Comparison of ENCODE assay signal across 15 cellular contexts in genomic region chrX:45715787-45716186, GRCh38.
DNase-seq lines count a peak whose midpoint lies in the region; ATAC-seq and TF ChIP-seq lines count a peak whose summit lies in the region.
"Had no signal": no experiment of that assay in that cellular context is flagged by ENCODE, and none has a peak within 500 bp of the region (broad histone marks: within the 10 kb centered on the region; RNA-seq: fewer than 3 reads in every experiment).

No MANE protein-coding gene starts in this region.

- peaks cover 34% of the 10 kb centered on the region for H3F3A ChIP-seq in PC-3 (ENCODE audit: low read length, unreplicated experiment)

- H3K36me3 Mint-ChIP-seq in activated T-cell treated with anti-CD3 and anti-CD28 coated beads, Interleukin-2, amount 50 U/mL, for 24 hours (ENCODE audit: low read depth): no peaks in the 10 kb centered on the region
- H3K36me3 Mint-ChIP-seq: WTC11 had no signal

- DNase-seq in activated T-cell treated with anti-CD3 and anti-CD28 coated beads, Interleukin-2, amount 50 U/mL, for 24 hours: no peak
- no peak for DNase-seq in activated T-cell treated with anti-CD3 and anti-CD28 coated beads for 4 hours
- peak; percentile 72 for DNase-seq in PC-3
- peak; percentile 28 for DNase-seq in choroid plexus epithelial cell (ENCODE audit: low read depth)
- DNase-seq in stimulated activated naive CD8-positive, alpha-beta T cell treated with anti-CD3 and anti-CD28 coated beads, Interleukin-15, amount 100 ng/mL, for 72 hours: no peak
- DNase-seq in NCI-H345 treated with DMSO at 0.1 percent for 48 hours (lab: John Stamatoyannopoulos, UW; ENCODE audit: unreplicated experiment): no peak
- no peak for DNase-seq in cerebellar nuclear complex (lab: John Stamatoyannopoulos, UW)
- DNase-seq: aorta; H7; NCI-H1417 treated with DMSO at 0.1 percent for 48 hours; stimulated activated CD4-positive, alpha-beta T cell treated with anti-CD3 and anti-CD28 coated beads, Interleukin-4, amount 100 ng/mL, for 24 hours had no signal

- no peaks in the 10 kb centered on the region for H4K20me1 ChIP-seq in PC-3 (ENCODE audit: low read length)

- no peaks in the 10 kb centered on the region for H3K9me3 Mint-ChIP-seq in activated T-cell treated with anti-CD3 and anti-CD28 coated beads, Interleukin-2, amount 50 U/mL, for 24 hours
- H3K9me3 Mint-ChIP-seq in stimulated activated naive CD8-positive, alpha-beta T cell treated with anti-CD3 and anti-CD28 coated beads, Interleukin-15, amount 100 ng/mL, for 72 hours: no peaks in the 10 kb centered on the region
- H3K9me3 Mint-ChIP-seq: WTC11 had no signal

- no peaks in the 10 kb centered on the region for H3K9me3 ChIP-seq in PC-3 (ENCODE audit: low read length)

- H3K9me2 ChIP-seq in PC-3 (replicated peaks; ENCODE audit: low read length): no peaks in the 10 kb centered on the region

- peak overlapping the region; percentile 20 for H3K27ac Mint-ChIP-seq in activated T-cell treated with anti-CD3 and anti-CD28 coated beads, Interleukin-2, amount 50 U/mL, for 24 hours
- no peak overlapping the region for H3K27ac Mint-ChIP-seq in stimulated activated naive CD8-positive, alpha-beta T cell treated with anti-CD3 and anti-CD28 coated beads, Interleukin-15, amount 100 ng/mL, for 72 hours
- H3K27ac Mint-ChIP-seq: WTC11 had no signal

- peak; percentile 17 for ATAC-seq in PC-3
- no peak for ATAC-seq in stimulated activated naive CD8-positive, alpha-beta T cell treated with anti-CD3 and anti-CD28 coated beads, Interleukin-15, amount 100 ng/mL, for 72 hours
- no peak for ATAC-seq in HG03460 (IDR thresholded peaks at IDR 0.05; ENCODE audit: unreplicated experiment)
- ATAC-seq: sciatic nerve, WTC11 had no signal

- H3K79me2 ChIP-seq in PC-3 (ENCODE audit: low read length): peaks cover 20% of the 10 kb centered on the region

- intact Hi-C loops in PC-3 (cut with micrococcal nuclease): loop anchor here (1.0 kb wide), 3 partner anchors 20 to 242 kb away; no protein-coding TSS in a partner anchor

- CTCF ChIA-PET in PC-3 (lab: Charles Lee): no interaction called here

- H2AFZ ChIP-seq in PC-3 (ENCODE audit: low read length): no peak overlapping the region

- no peaks in the 10 kb centered on the region for H3K27me3 ChIP-seq in PC-3 (ENCODE audit: low read length)

- TF ChIP-seq CTCF in PC-3 (conservative IDR thresholded peaks at IDR 0.05; ENCODE audit: low read depth, low read length) (no peak), choroid plexus epithelial cell (conservative IDR thresholded peaks at IDR 0.05; ENCODE audit: low read depth, low read length) (no peak)

- POLR2A ChIA-PET in PC-3 (lab: Charles Lee; ENCODE audit: unreplicated experiment): interaction anchor here (0.6 kb wide), 1 partner anchor 201 kb away, joined by 5 read pairs; no protein-coding TSS in a partner anchor

- H3K4me2 ChIP-seq in PC-3 (ENCODE audit: low read length): peak overlapping the region; percentile 42

- H3K4me1 ChIP-seq in PC-3 (ENCODE audit: insufficient read depth, low read length): peaks cover 94% of the 10 kb centered on the region

- H3K4me1 Mint-ChIP-seq in activated T-cell treated with anti-CD3 and anti-CD28 coated beads, Interleukin-2, amount 50 U/mL, for 24 hours (ENCODE audit: low read depth): peaks cover 95% of the 10 kb centered on the region
- peaks cover 60% of the 10 kb centered on the region for H3K4me1 Mint-ChIP-seq in stimulated activated naive CD8-positive, alpha-beta T cell treated with anti-CD3 and anti-CD28 coated beads, Interleukin-15, amount 100 ng/mL, for 72 hours

- peak overlapping the region; percentile 86 for H3K9ac ChIP-seq in PC-3 (ENCODE audit: low read length)

- H3K4me3 ChIP-seq in PC-3 (ENCODE audit: low read length) (no peak overlapping the region), choroid plexus epithelial cell (ENCODE audit: low read depth, low read length) (no peak overlapping the region)
- H3K4me3 ChIP-seq: lung had no signal

- H3K36me3 ChIP-seq in PC-3 (ENCODE audit: low read depth, low read length): no peaks in the 10 kb centered on the region

- H3K4me3 Mint-ChIP-seq in activated T-cell treated with anti-CD3 and anti-CD28 coated beads, Interleukin-2, amount 50 U/mL, for 24 hours: no peak overlapping the region
- peak overlapping the region; percentile 4 to 34 for H3K4me3 Mint-ChIP-seq in stimulated activated naive CD8-positive, alpha-beta T cell treated with anti-CD3 and anti-CD28 coated beads, Interleukin-15, amount 100 ng/mL, for 72 hours
- H3K4me3 Mint-ChIP-seq: WTC11 had no signal

- no TSS peak for BruUV-seq in PC-3 (replicated peaks; lab: Mats Ljungman, UMichigan)

- H3K27ac ChIP-seq in PC-3 (ENCODE audit: low read length): peak overlapping the region; percentile 100

- H3K27me3 Mint-ChIP-seq in activated T-cell treated with anti-CD3 and anti-CD28 coated beads, Interleukin-2, amount 50 U/mL, for 24 hours: peaks cover 61% of the 10 kb centered on the region
- H3K27me3 Mint-ChIP-seq in stimulated activated naive CD8-positive, alpha-beta T cell treated with anti-CD3 and anti-CD28 coated beads, Interleukin-15, amount 100 ng/mL, for 72 hours: no peaks in the 10 kb centered on the region

Comparison
In these comparisons a context has a peak if more than half of its experiments do, and no peak if none do; other contexts are left out.
1. DNase-seq: peak in PC-3 (single experiment) and choroid plexus epithelial cell (single experiment); none in activated T-cell treated with anti-CD3 and anti-CD28 coated beads, Interleukin-2, amount 50 U/mL, for 24 hours (single experiment), activated T-cell treated with anti-CD3 and anti-CD28 coated beads for 4 hours (single experiment), stimulated activated naive CD8-positive, alpha-beta T cell treated with anti-CD3 and anti-CD28 coated beads, Interleukin-15, amount 100 ng/mL, for 72 hours (0 of 2), NCI-H345 treated with DMSO at 0.1 percent for 48 hours (single experiment) and cerebellar nuclear complex (0 of 2).